ENCODE assay signal across 11 cellular contexts in the genomic region with DNA sequence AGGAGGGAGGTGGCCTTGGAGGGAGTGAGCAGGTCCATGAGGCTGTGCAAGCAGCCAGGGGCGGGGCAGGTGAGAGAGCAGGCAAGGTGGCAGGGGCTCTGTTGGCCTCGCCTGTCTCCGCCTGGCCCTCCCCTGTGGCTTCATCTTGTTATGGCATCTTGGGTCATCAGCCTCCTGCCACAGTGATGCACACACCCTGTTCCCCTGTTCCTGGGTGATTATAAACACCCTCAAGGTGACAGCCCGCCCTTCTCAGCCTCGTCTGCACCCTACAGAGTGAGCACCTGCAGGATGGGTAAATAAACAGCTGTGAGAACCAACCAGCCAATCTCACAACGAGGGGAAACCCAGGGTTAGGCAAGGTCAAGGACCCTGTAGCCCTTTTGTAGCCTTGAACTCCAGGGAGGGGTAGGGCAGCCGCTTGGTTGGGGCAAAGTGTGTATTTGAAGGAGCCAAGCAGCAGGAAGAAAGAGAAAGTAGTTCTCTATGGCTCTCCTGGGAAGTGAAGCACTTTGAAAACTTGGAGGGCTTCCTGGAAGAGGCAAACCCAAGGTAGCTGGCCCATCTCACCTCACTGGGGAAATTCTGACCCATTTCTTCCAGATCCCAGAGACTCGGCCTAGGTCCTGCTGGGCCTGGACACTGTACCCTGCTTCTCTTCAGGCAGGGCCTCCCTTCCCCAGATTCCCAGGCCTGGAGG.
A peak's percentile ranks its signal among the peaks of the same experiment; 100 is the strongest.
DNase-seq lines count a peak whose midpoint lies in the region; ATAC-seq and TF ChIP-seq lines count a peak whose summit lies in the region.
"Had no signal": no experiment of that assay in that cellular context is flagged by ENCODE, and none has a peak within 500 bp of the region (broad histone marks: within the 10 kb centered on the region; RNA-seq: fewer than 3 reads in every experiment).

No MANE protein-coding gene starts in this region.

- peak overlapping the region; percentile 17 for H3K9ac ChIP-seq in skeletal muscle satellite cell (ENCODE audit: low read depth, low read length)

- H3K4me3 ChIP-seq in Peyer's patch (no peak overlapping the region), skeletal muscle satellite cell (ENCODE audit: low read length) (no peak overlapping the region), coronary artery (no peak overlapping the region)

- intact Hi-C loops in left ventricle myocardium superior (cut with micrococcal nuclease) = no loop called here

- no peaks in the 10 kb centered on the region for H3K36me3 ChIP-seq in Peyer's patch
- H3K36me3 ChIP-seq in skeletal muscle satellite cell (ENCODE audit: insufficient read depth, low read length) = no peaks in the 10 kb centered on the region

- TF ChIP-seq POLR2A in Peyer's patch (IDR thresholded peaks at IDR 0.05) = no peak

- no peak for TF ChIP-seq CTCF in Peyer's patch (IDR thresholded peaks at IDR 0.05)
- TF ChIP-seq CTCF in coronary artery (IDR thresholded peaks at IDR 0.05) = no peak

- peaks cover 0 to 5% (median 0%) of the 10 kb centered on the region in 4 donors for H3K4me1 ChIP-seq in Peyer's patch
- peaks cover 18% of the 10 kb centered on the region for H3K4me1 ChIP-seq in skeletal muscle satellite cell (ENCODE audit: control insufficient read depth, insufficient read depth, low read length)

- DNase-seq in DMS153 (lab: John Stamatoyannopoulos, UW) (peak; percentile 88), DMS153 treated with DMSO at 0.1 percent for 48 hours (lab: John Stamatoyannopoulos, UW; ENCODE audit: unreplicated experiment) (no peak), Peyer's patch (peak in 2 of 3 donors; percentile 54 to 66), left ventricle myocardium superior (peak; percentile 15), coronary artery (ENCODE audit: low spot score) (no peak)
- DNase-seq: activated CD4-positive, alpha-beta memory T cell treated with anti-CD3 and anti-CD28 coated beads, Interleukin-2, amount 10 ng/mL, durations not matched to agents 7 days and 5 days; stimulated activated CD8-positive, alpha-beta memory T cell treated with anti-CD3 and anti-CD28 coated beads, Interleukin-4, amount 100 ng/mL, for 48 hours had no signal

- H3K27ac ChIP-seq in Peyer's patch = peak overlapping the region in 1 of 4 donors; percentile 12
- no peak overlapping the region for H3K27ac ChIP-seq in coronary artery
- H3K27ac ChIP-seq: 22Rv1 had no signal

- H3K27me3 ChIP-seq in Peyer's patch = no peaks in the 10 kb centered on the region
- H3K27me3 ChIP-seq in skeletal muscle satellite cell (ENCODE audit: control insufficient read depth, insufficient read depth, low read length) = peaks cover 3% of the 10 kb centered on the region

- H3K9me3 ChIP-seq in Peyer's patch = no peaks in the 10 kb centered on the region
- H3K9me3 ChIP-seq in skeletal muscle satellite cell (replicated peaks; ENCODE audit: low read length) = no peaks in the 10 kb centered on the region

- ATAC-seq in left ventricle myocardium superior (no peak), GM21529 (IDR thresholded peaks at IDR 0.05; ENCODE audit: unreplicated experiment) (no peak), GM19463 (IDR thresholded peaks at IDR 0.05; ENCODE audit: unreplicated experiment) (no peak)

- peak overlapping the region; percentile 57 for H3K4me2 ChIP-seq in skeletal muscle satellite cell (ENCODE audit: low read length)

Comparison
In these comparisons a context has a peak if more than half of its experiments do, and no peak if none do; other contexts are left out.
1. DNase-seq: peak in DMS153 (single experiment), Peyer's patch (2 of 3) and left ventricle myocardium superior (single experiment); none in DMS153 treated with DMSO at 0.1 percent for 48 hours (single experiment) and coronary artery (single experiment).